ENCODE assay signal across 8 cellular contexts in the genomic region with DNA sequence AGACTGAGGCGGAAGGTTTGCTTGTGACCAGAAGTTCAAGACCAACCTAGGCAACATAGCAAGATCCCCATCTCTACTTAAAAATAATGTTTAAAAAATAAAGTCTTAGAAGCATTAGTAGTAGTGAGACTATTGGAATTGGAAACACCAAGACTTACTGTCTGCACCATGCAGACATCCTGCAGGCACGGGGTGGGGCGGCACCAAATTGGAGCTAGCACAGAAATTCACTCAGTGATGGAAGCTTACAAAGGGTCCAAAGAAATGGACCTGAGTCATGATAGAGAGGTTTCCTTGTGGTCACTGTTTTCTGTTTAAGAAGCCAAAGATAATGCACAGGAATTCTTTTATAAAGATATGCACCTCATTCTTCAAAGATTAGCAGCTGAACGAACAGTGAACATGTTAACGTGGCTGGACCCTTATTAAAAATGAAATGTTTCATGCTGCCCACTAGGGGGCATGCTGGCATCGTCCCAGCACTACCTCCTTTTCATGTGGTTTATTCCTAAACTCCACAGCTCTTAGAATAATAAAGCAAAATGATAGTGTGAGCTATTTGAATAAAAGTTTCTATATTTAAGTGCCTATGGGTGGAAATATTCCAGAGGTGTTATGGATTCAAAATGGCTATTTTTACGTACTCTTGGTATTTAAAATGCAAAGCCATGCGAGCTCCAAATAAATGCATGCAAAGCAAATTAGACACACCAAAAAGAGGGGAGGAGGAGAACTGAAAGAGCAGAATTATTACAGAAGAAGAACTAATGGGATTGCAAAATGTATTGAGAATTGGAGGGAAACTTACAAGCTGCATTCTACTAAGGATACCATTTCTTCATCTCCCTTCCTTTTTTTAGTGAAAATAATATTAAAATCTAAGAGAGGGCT. TPM values are rescaled to one million over a fixed set of nuclear protein-coding genes. Genes with fewer than 3 reads are reported as not detected.
DNase-seq lines count a peak whose midpoint lies in the region; ATAC-seq and TF ChIP-seq lines count a peak whose summit lies in the region.

No MANE protein-coding gene starts in this region.

- H3K4me1 ChIP-seq in BE2C: no peaks in the 10 kb centered on the region
- H3K4me1 ChIP-seq in lung (ENCODE audit: control insufficient read depth in 2 of 2, insufficient read depth in 2 of 2, low read length in 2 of 2): no peaks in the 10 kb centered on the region

- DNase-seq in BE2C (peak; percentile 42), NB4 (ENCODE audit: low read depth) (peak; percentile 57), WERI-Rb-1 (no peak), dermis microvascular lymphatic vessel endothelial cell (ENCODE audit: low read depth in 2 of 2) (peak; percentile 50 to 65), lung (ENCODE audit: low spot score) (peak; percentile 56), superior temporal gyrus (ENCODE audit: extremely low spot score) (peak; percentile 91), mesenteric fat pad (ENCODE audit: low spot score) (no peak)

- no peaks in the 10 kb centered on the region for H3K9me3 ChIP-seq in BE2C
- no peaks in the 10 kb centered on the region for H3K9me3 ChIP-seq in WERI-Rb-1 (ENCODE audit: severe bottlenecking)
- no peaks in the 10 kb centered on the region for H3K9me3 ChIP-seq in lung (ENCODE audit: control insufficient read depth in 2 of 2, insufficient read depth in 1 of 2, low read length in 1 of 2)

- H3K27ac ChIP-seq in WERI-Rb-1 (no peak overlapping the region), lung (ENCODE audit: low read depth in 1 of 2, low read length in 1 of 2) (no peak overlapping the region)

- no peak for TF ChIP-seq POLR2A in NB4 (IDR thresholded peaks at IDR 0.05; ENCODE audit: extremely low read depth, insufficient read length)

- peak; percentile 60 for ATAC-seq in GM18867 (IDR thresholded peaks at IDR 0.05; ENCODE audit: unreplicated experiment)
- ATAC-seq in lung (ENCODE audit: insufficient read depth, low FRiP score): peak; percentile 84

- H3K36me3 ChIP-seq in BE2C (peaks cover 58% of the 10 kb centered on the region), WERI-Rb-1 (no peaks in the 10 kb centered on the region), lung (ENCODE audit: control insufficient read depth in 2 of 2, insufficient read depth in 2 of 2, low read length in 2 of 2) (peaks cover 17 to 18% of the 10 kb centered on the region in 2 donors)

- WGBS in lung, 2 donors: 59 to 61% methylated on average over 8 of the region's 8 CpGs

- TF ChIP-seq CTCF in BE2C (IDR thresholded peaks at IDR 0.05; ENCODE audit: low read depth, low read length) (peak; percentile 76), NB4 (IDR thresholded peaks at IDR 0.05; ENCODE audit: low read depth, low read length) (peak; percentile 50), WERI-Rb-1 (IDR thresholded peaks at IDR 0.05; ENCODE audit: low read depth, low read length) (peak; percentile 46), lung (IDR thresholded peaks at IDR 0.05; ENCODE audit: control extremely low read depth, extremely low read depth) (peak; percentile 83)

- no peaks in the 10 kb centered on the region for H3K27me3 ChIP-seq in BE2C
- H3K27me3 ChIP-seq in WERI-Rb-1 (ENCODE audit: insufficient read depth, low read depth, severe bottlenecking): no peaks in the 10 kb centered on the region
- H3K27me3 ChIP-seq in lung (ENCODE audit: control insufficient read depth, insufficient read depth): no peaks in the 10 kb centered on the region

- H3K4me3 ChIP-seq in BE2C (ENCODE audit: low read depth, low read length) (no peak overlapping the region), NB4 (ENCODE audit: low read depth, low read length) (no peak overlapping the region), WERI-Rb-1 (ENCODE audit: low read depth, low read length) (no peak overlapping the region), lung (no peak overlapping the region)

RNA-seq across cellular contexts. Expression of a gene that starts 28.6 kb away (rescaled TPM):
- 12.2 TPM for polyA plus RNA-seq in BE2C (2012; ENCODE audit: insufficient read depth, insufficient read length, low read depth)
- total RNA-seq in dermis microvascular lymphatic vessel endothelial cell (3.3 and 4.9 TPM in 2 replicates), lung (1 to 10 TPM; 8.3 to 9.7 TPM), mesenteric fat pad (7.5 TPM)
- 10 to 100 TPM; 11.4 to 16.8 TPM for polyA plus RNA-seq in lung

Comparison
In these comparisons a context has a peak if more than half of its experiments do, and no peak if none do; other contexts are left out.
1. DNase-seq: peak in BE2C (single experiment), NB4 (single experiment), dermis microvascular lymphatic vessel endothelial cell (2 of 2), lung (single experiment) and superior temporal gyrus (single experiment); none in WERI-Rb-1 (single experiment) and mesenteric fat pad (single experiment).
2. Peak in every context shown above with its lines, with median percentiles within 50 percentile points of each other: CTCF ChIP-seq.